ENCODE assay signal across 8 cellular contexts in the genomic region with DNA sequence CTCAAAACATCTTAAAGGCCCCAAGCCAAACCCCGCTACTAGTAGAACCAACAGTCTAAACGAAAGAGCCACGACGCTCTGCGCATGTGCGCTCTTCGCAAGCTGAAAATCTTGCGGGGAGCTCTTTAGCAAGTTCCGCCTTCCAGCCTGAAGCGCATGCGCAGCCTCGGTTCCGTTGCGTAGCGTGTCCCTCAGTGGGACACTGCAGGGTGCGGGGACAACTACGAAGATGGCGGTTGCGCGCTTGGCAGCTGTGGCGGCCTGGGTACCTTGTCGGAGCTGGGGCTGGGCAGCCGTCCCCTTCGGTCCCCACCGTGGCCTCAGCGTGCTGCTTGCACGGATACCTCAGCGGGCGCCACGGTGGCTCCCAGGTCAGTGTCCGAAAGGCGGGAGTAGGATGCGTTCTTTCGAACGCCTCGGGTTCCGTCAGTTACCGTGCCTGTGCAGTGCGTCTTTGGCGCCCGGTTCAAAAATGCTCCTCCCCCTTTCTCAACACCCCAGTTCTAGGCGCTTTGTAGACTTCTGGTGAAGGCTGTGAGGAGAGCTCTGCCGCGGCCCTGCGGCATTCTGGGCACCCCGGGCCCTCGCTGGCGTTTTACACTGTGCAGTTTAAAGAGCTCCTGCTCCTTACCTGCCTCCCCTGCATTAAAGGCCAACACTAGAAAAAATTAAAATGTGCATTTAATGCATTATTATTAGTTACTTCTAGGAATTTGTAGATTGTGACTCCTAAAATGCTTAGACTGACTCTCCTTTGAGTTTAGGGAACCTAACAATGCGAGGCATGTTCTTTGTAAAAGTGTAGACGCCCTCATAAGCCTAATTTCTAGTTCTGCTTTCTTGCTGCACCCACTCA. TPM values are rescaled to one million over a fixed set of nuclear protein-coding genes. Genes with fewer than 3 reads are reported as not detected.
A peak's percentile ranks its signal among the peaks of the same experiment; 100 is the strongest.
DNase-seq lines count a peak whose midpoint lies in the region; ATAC-seq and TF ChIP-seq lines count a peak whose summit lies in the region.

Gene ABHD10, plus strand, starts transcription at position 194 of the 856 bp plus-strand sequence. Its CDS starts 36 bp downstream, at position 230.

- peak within 1 kb of the TSS; percentile 71 to 92 (median 88) for H3K27ac Mint-ChIP-seq in immature natural killer cell

- H3K27me3 ChIP-seq in ACC112 (ENCODE audit: insufficient read depth, low read length): no peaks in the 10 kb centered on the region

- H3K27ac ChIP-seq in ACC112 (ENCODE audit: low read depth, low read length): peak within 1 kb of the TSS; percentile 38; the same call in 1 of the 2 replicates

- peak within 1 kb of the TSS; percentile 95 for H3K4me3 ChIP-seq in ACC112 (ENCODE audit: low read depth, low read length)
- H3K4me3 ChIP-seq in WI38 (ENCODE audit: low read depth, low read length): peak within 1 kb of the TSS; percentile 87
- H3K4me3 ChIP-seq in cardiac fibroblast (replicated peaks in 1 of 2; ENCODE audit: low read depth in 2 of 2, low read length in 2 of 2): peak within 1 kb of the TSS; percentile 76 to 86

- DNase-seq in NCI-H2227 (lab: John Stamatoyannopoulos, UW; ENCODE audit: unreplicated experiment): peak; percentile 98
- DNase-seq in cardiac fibroblast (ENCODE audit: low read depth in 2 of 2): peak; percentile 99
- DNase-seq in immature natural killer cell: peak; percentile 92 to 95 (median 94)
- peak; percentile 98 for DNase-seq in smooth muscle cell of the brain vasculature (ENCODE audit: low read depth, low spot score)

- peaks cover 0 to 6% (median 5%) of the 10 kb centered on the region in 3 donors for H3K36me3 Mint-ChIP-seq in immature natural killer cell

- H3K4me1 Mint-ChIP-seq in immature natural killer cell: peaks cover 37 to 60% of the 10 kb centered on the region in 2 donors

- TF ChIP-seq CTCF in WI38 (IDR thresholded peaks at IDR 0.05; ENCODE audit: low read depth, low read length) (no peak), cardiac fibroblast (IDR thresholded peaks at IDR 0.05; ENCODE audit: low read depth, low read length) (no peak)

- H3K79me2 ChIP-seq in ACC112 (ENCODE audit: control insufficient read depth, insufficient read depth, low read length, unreplicated experiment): peaks cover 43% of the 10 kb centered on the region

- peak within 1 kb of the TSS; percentile 89 to 96 (median 91) for H3K4me3 Mint-ChIP-seq in immature natural killer cell

- H3K27me3 Mint-ChIP-seq in immature natural killer cell (ENCODE audit: low read depth in 3 of 3): peaks cover 3 to 7% (median 3%) of the 10 kb centered on the region in 3 donors

- H2AFZ ChIP-seq in ACC112 (ENCODE audit: low read length, unreplicated experiment): peak within 1 kb of the TSS; percentile 96

- H3K9me3 Mint-ChIP-seq in immature natural killer cell: no peaks in the 10 kb centered on the region

- peaks cover 18% of the 10 kb centered on the region for H3K4me1 ChIP-seq in ACC112 (ENCODE audit: control insufficient read depth, insufficient read depth, low read length, unreplicated experiment)

- ATAC-seq in GM18868 (IDR thresholded peaks at IDR 0.05; ENCODE audit: unreplicated experiment) (peak; percentile 93), HG03108 (IDR thresholded peaks at IDR 0.05; ENCODE audit: unreplicated experiment) (peak; percentile 94)

- peaks cover 8% of the 10 kb centered on the region for H3K36me3 ChIP-seq in ACC112 (ENCODE audit: insufficient read depth, low read length)

RNA-seq across cellular contexts. Expression of gene ABHD10, which starts in this region (rescaled TPM):
- 10 to 100 TPM; 22.2 to 27.7 (median 24.2) TPM for polyA plus RNA-seq in immature natural killer cell

Comparison
In these comparisons a context has a peak if more than half of its experiments do, and no peak if none do; other contexts are left out.
1. Peak in every context shown above with its lines: DNase-seq, ATAC-seq, H3K4me3 ChIP-seq and H3K27ac ChIP-seq.